In genomic region chr12:125981610-125982253, GRCh38 we compare ENCODE assay signal across 24 cellular contexts.
DNase-seq lines count a peak whose midpoint lies in the region; ATAC-seq, FAIRE-seq and TF ChIP-seq lines count a peak whose summit lies in the region.
"Had no signal": no experiment of that assay in that cellular context is flagged by ENCODE, and none has a peak within 500 bp of the region (broad histone marks: within the 10 kb centered on the region; RNA-seq: fewer than 3 reads in every experiment).

No MANE protein-coding gene starts in this region.

- no peak overlapping the region for H3K9ac ChIP-seq in H9 (ENCODE audit: extremely low read depth, insufficient read length, low read length)

- H3K79me1 ChIP-seq in H9 (ENCODE audit: insufficient read depth, low read depth, low read length, poor library complexity, severe bottlenecking) = no peaks in the 10 kb centered on the region

- no peak overlapping the region for H3K14ac ChIP-seq in H9 (ENCODE audit: insufficient read depth, low read length)

- H4K20me1 ChIP-seq in H9 (ENCODE audit: control insufficient read depth, insufficient read depth, insufficient read length) = no peaks in the 10 kb centered on the region

- H3K18ac ChIP-seq in H9 (ENCODE audit: insufficient read length, low read depth, low read length) = no peak overlapping the region

- TF ChIP-seq CTCF in H9 (conservative IDR thresholded peaks at IDR 0.05) (no peak), bronchial epithelial cell (IDR thresholded peaks at IDR 0.05; ENCODE audit: insufficient read depth, low read length, severe bottlenecking) (no peak), right lobe of liver (IDR thresholded peaks at IDR 0.05) (no peak), progenitor cell of endocrine pancreas (IDR thresholded peaks at IDR 0.05; ENCODE audit: unreplicated experiment) (no peak)

- no peak overlapping the region for H3K56ac ChIP-seq in H9 (ENCODE audit: insufficient read length, low read depth, low read length)

- H3K4me3 ChIP-seq in bronchial epithelial cell (ENCODE audit: low read depth, low read length) (no peak overlapping the region), right lobe of liver (peak overlapping the region; percentile 48 to 70 (median 60))
- H3K4me3 ChIP-seq: SJCRH30 had no signal

- H3K9me3 ChIP-seq in H9 (ENCODE audit: control insufficient read depth, low read depth, low read length) (no peaks in the 10 kb centered on the region), right lobe of liver (no peaks in the 10 kb centered on the region)
- H3K9me3 ChIP-seq: SJCRH30 had no signal

- H2AFZ ChIP-seq in H9 (ENCODE audit: low read length) = no peak overlapping the region

- H3K27ac ChIP-seq in H9 (ENCODE audit: insufficient read length, low read depth, low read length) = no peak overlapping the region
- peak overlapping the region; percentile 63 to 94 (median 86) for H3K27ac ChIP-seq in right lobe of liver
- H3K27ac ChIP-seq: C4-2B, SJCRH30 had no signal

- H3K23ac ChIP-seq in H9 (ENCODE audit: insufficient read length, low read depth, low read length) = no peak overlapping the region

- DNase-seq in H9 (no peak), bronchial epithelial cell (ENCODE audit: low read depth) (no peak), right lobe of liver (peak; percentile 22 to 56 (median 49)), progenitor cell of endocrine pancreas (ENCODE audit: low spot score, unreplicated experiment) (no peak), NCI-H1417 treated with DMSO at 0.1 percent for 48 hours (lab: John Stamatoyannopoulos, UW) (no peak), SHP77 (lab: John Stamatoyannopoulos, UW) (no peak)
- no peak for DNase-seq in natural killer cell treated with Interleukin-12 subunit alpha and Interleukin-12 subunit beta and Interleukin-15 and Interleukin-18, amount 100 ng/mL, for 72 hours (ENCODE audit: low spot score)
- DNase-seq: CD8-positive, alpha-beta memory T cell; HFFc6; KBM-7; MM.1S; NCI-H1092; NCI-H146; NCI-H2029 treated with DMSO at 0.1 percent for 48 hours; NCI-H2171; NCI-H345; NCI-H524; NCI-H774; NK-92 treated with Interleukin-12 subunit alpha and Interleukin-12 subunit beta, amount 100 ng/mL, for 24 hours; SJCRH30 had no signal

- H3K9me3 Mint-ChIP-seq in H9 (peaks cover 6 to 7% of the 10 kb centered on the region in 2 experiments; a peak in 3 of 5 replicates), progenitor cell of endocrine pancreas (ENCODE audit: low read depth) (no peaks in the 10 kb centered on the region)
- no peaks in the 10 kb centered on the region for H3K9me3 Mint-ChIP-seq in natural killer cell treated with Interleukin-12 subunit alpha and Interleukin-12 subunit beta and Interleukin-15 and Interleukin-18, amount 100 ng/mL, for 72 hours

- intact Hi-C loops in right lobe of liver (cut with DNase I) = no loop called here

- H3K4me2 ChIP-seq in H9 (ENCODE audit: insufficient read depth, insufficient read length, low read length) = no peak overlapping the region

- H3K4me3 Mint-ChIP-seq in H9 = peak overlapping the region; percentile 67 to 81; a peak in 3 of 5 replicates
- peak overlapping the region; percentile 88 for H3K4me3 Mint-ChIP-seq in progenitor cell of endocrine pancreas (ENCODE audit: low read depth)
- H3K4me3 Mint-ChIP-seq in natural killer cell treated with Interleukin-12 subunit alpha and Interleukin-12 subunit beta and Interleukin-15 and Interleukin-18, amount 100 ng/mL, for 72 hours = no peak overlapping the region
- H3K4me3 Mint-ChIP-seq: CD8-positive, alpha-beta memory T cell; HFFc6 had no signal

- no peak overlapping the region for H4K5ac ChIP-seq in H9 (ENCODE audit: insufficient read length, low read depth, low read length)

- no peak overlapping the region for H2BK20ac ChIP-seq in H9 (ENCODE audit: low read depth, low read length, poor library complexity, severe bottlenecking)

- ATAC-seq in right lobe of liver = peak; percentile 22 to 53 (median 28)
- ATAC-seq in natural killer cell treated with Interleukin-12 subunit alpha and Interleukin-12 subunit beta and Interleukin-15 and Interleukin-18, amount 100 ng/mL, for 72 hours = no peak

- H3K4me1 ChIP-seq in H9 (ENCODE audit: insufficient read depth, low read length) (no peaks in the 10 kb centered on the region), right lobe of liver (peaks cover 0 to 10% (median 0%) of the 10 kb centered on the region in 4 donors)
- H3K4me1 ChIP-seq: SJCRH30 had no signal

- H3K23me2 ChIP-seq in H9 (ENCODE audit: insufficient read length, low read depth, low read length, poor library complexity, severe bottlenecking) = no peaks in the 10 kb centered on the region

- H3T11ph ChIP-seq in H9 (ENCODE audit: low read length) = no peak overlapping the region

- H3K36me3 Mint-ChIP-seq in H9 (ENCODE audit: insufficient read depth in 1 of 3, low read depth in 3 of 3) = peaks cover 5 to 8% (median 5%) of the 10 kb centered on the region in 3 experiments; a peak in 2 of 7 replicates
- no peaks in the 10 kb centered on the region for H3K36me3 Mint-ChIP-seq in progenitor cell of endocrine pancreas (ENCODE audit: insufficient read depth)
- no peaks in the 10 kb centered on the region for H3K36me3 Mint-ChIP-seq in natural killer cell treated with Interleukin-12 subunit alpha and Interleukin-12 subunit beta and Interleukin-15 and Interleukin-18, amount 100 ng/mL, for 72 hours
- H3K36me3 Mint-ChIP-seq: CD8-positive, alpha-beta memory T cell had no signal

- no peak overlapping the region for H2BK12ac ChIP-seq in H9 (ENCODE audit: insufficient read length, low read depth, low read length)

- H3K4ac ChIP-seq in H9 (ENCODE audit: low read depth, low read length) = no peak overlapping the region

- H3K27me3 Mint-ChIP-seq in H9 (ENCODE audit: low read depth) (peaks cover 11% of the 10 kb centered on the region), progenitor cell of endocrine pancreas (peaks cover 13% of the 10 kb centered on the region)
- H3K27me3 Mint-ChIP-seq in natural killer cell treated with Interleukin-12 subunit alpha and Interleukin-12 subunit beta and Interleukin-15 and Interleukin-18, amount 100 ng/mL, for 72 hours = peaks cover 0 to 2% of the 10 kb centered on the region in 2 donors

- TF ChIP-seq POLR2A in right lobe of liver (IDR thresholded peaks at IDR 0.05) = peak; percentile 67

- no peak overlapping the region for H4K91ac ChIP-seq in H9 (ENCODE audit: insufficient read length, low read depth, low read length)

- no peak overlapping the region for H2BK15ac ChIP-seq in H9 (ENCODE audit: low read depth, low read length)

- no CpG with 5 or more reads among the region's 7 CpGs for WGBS in H9 (ENCODE audit: extremely low coverage, insufficient read length, low lambda C conversion rate)
- WGBS in right lobe of liver (ENCODE audit: insufficient coverage, low coverage, low lambda C conversion rate, missing lambda C conversion rate) = 17% methylated on average over 7 of the region's 7 CpGs

- H2BK5ac ChIP-seq in H9 (ENCODE audit: insufficient read length, low read length) = no peak overlapping the region

- no peak overlapping the region for H2AK5ac ChIP-seq in H9 (ENCODE audit: insufficient read length, low read length)

- H3K4me1 Mint-ChIP-seq in H9 (peaks cover 18 to 19% of the 10 kb centered on the region in 2 experiments), progenitor cell of endocrine pancreas (ENCODE audit: low read depth) (peaks cover 23% of the 10 kb centered on the region)
- no peaks in the 10 kb centered on the region for H3K4me1 Mint-ChIP-seq in natural killer cell treated with Interleukin-12 subunit alpha and Interleukin-12 subunit beta and Interleukin-15 and Interleukin-18, amount 100 ng/mL, for 72 hours (ENCODE audit: low read depth in 2 of 2)
- H3K4me1 Mint-ChIP-seq: CD8-positive, alpha-beta memory T cell had no signal

- H3K36me3 ChIP-seq in bronchial epithelial cell (ENCODE audit: control insufficient read depth, insufficient read depth, low read length) (no peaks in the 10 kb centered on the region), right lobe of liver (no peaks in the 10 kb centered on the region)
- H3K36me3 ChIP-seq: SJCRH30 had no signal

- no peak overlapping the region for H4K8ac ChIP-seq in H9 (replicated peaks; ENCODE audit: insufficient read length, low read depth, low read length)

- H2BK120ac ChIP-seq in H9 (ENCODE audit: low read depth, low read length, poor library complexity, severe bottlenecking) = no peak overlapping the region

- no peaks in the 10 kb centered on the region for H3K79me2 ChIP-seq in H9 (ENCODE audit: insufficient read depth, low read length)

- peak; percentile 43 for FAIRE-seq in bronchial epithelial cell (lab: Jason Lieb, UNC)
- FAIRE-seq: G401.6, GM12892, H54 had no signal

- H3K27ac Mint-ChIP-seq in H9 = no peak overlapping the region
- H3K27ac Mint-ChIP-seq in progenitor cell of endocrine pancreas = peak overlapping the region; percentile 89
- H3K27ac Mint-ChIP-seq in natural killer cell treated with Interleukin-12 subunit alpha and Interleukin-12 subunit beta and Interleukin-15 and Interleukin-18, amount 100 ng/mL, for 72 hours = no peak overlapping the region
- H3K27ac Mint-ChIP-seq: CD8-positive, alpha-beta memory T cell; HFFc6 had no signal

- no peaks in the 10 kb centered on the region for H3K27me3 ChIP-seq in H9 (ENCODE audit: insufficient read depth, low read length)
- no peaks in the 10 kb centered on the region for H3K27me3 ChIP-seq in bronchial epithelial cell (ENCODE audit: control insufficient read depth, insufficient read depth, low read length)
- no peaks in the 10 kb centered on the region for H3K27me3 ChIP-seq in right lobe of liver
- H3K27me3 ChIP-seq: SJCRH30 had no signal

Comparison
In these comparisons a context has a peak if more than half of its experiments do, and no peak if none do; other contexts are left out.
1. DNase-seq: peak in right lobe of liver (3 of 3); none in H9 (single experiment), bronchial epithelial cell (single experiment), progenitor cell of endocrine pancreas (single experiment), natural killer cell treated with Interleukin-12 subunit alpha and Interleukin-12 subunit beta and Interleukin-15 and Interleukin-18, amount 100 ng/mL, for 72 hours (single experiment), NCI-H1417 treated with DMSO at 0.1 percent for 48 hours (single experiment) and SHP77 (0 of 2).
2. ATAC-seq: peak in right lobe of liver (4 of 4); none in natural killer cell treated with Interleukin-12 subunit alpha and Interleukin-12 subunit beta and Interleukin-15 and Interleukin-18, amount 100 ng/mL, for 72 hours (0 of 2).